In genomic region chr7:116236020-116236630, GRCh38 we compare ENCODE assay signal across 8 cellular contexts. TPM values are rescaled to one million over a fixed set of nuclear protein-coding genes. Genes with fewer than 3 reads are reported as not detected.
DNase-seq lines count a peak whose midpoint lies in the region; ATAC-seq and TF ChIP-seq lines count a peak whose summit lies in the region.

No MANE protein-coding gene starts in this region.

- no peak overlapping the region for H3K27ac ChIP-seq in OCI-LY1 (ENCODE audit: low read depth, low read length, poor library complexity, severe bottlenecking)

- H3K9me3 Mint-ChIP-seq in activated T-helper 17 cell treated with anti-CD3 and anti-CD28 coated beads, Interleukin-2, amount 50 U/mL, for 72 hours, result no peaks in the 10 kb centered on the region

- H3K36me3 Mint-ChIP-seq in activated T-helper 17 cell treated with anti-CD3 and anti-CD28 coated beads, Interleukin-2, amount 50 U/mL, for 72 hours (ENCODE audit: low read depth), result peaks cover 63% of the 10 kb centered on the region

- H3K27me3 ChIP-seq in OCI-LY1 (ENCODE audit: insufficient read depth, low read length), result no peaks in the 10 kb centered on the region

- H3K4me2 ChIP-seq in OCI-LY1 (ENCODE audit: low read length), result no peak overlapping the region

- no peaks in the 10 kb centered on the region for H3K9me3 ChIP-seq in OCI-LY1 (ENCODE audit: low read length)

- no peaks in the 10 kb centered on the region for H3K9me2 ChIP-seq in OCI-LY1 (ENCODE audit: low read depth, low read length)

- no peak overlapping the region for H3K9ac ChIP-seq in OCI-LY1 (ENCODE audit: low read length)

- peaks cover 34% of the 10 kb centered on the region for H3K36me3 ChIP-seq in OCI-LY1 (ENCODE audit: insufficient read depth, low read length)

- H3K4me3 Mint-ChIP-seq in activated T-helper 17 cell treated with anti-CD3 and anti-CD28 coated beads, Interleukin-2, amount 50 U/mL, for 72 hours, result no peak overlapping the region

- H3K27ac Mint-ChIP-seq in activated T-helper 17 cell treated with anti-CD3 and anti-CD28 coated beads, Interleukin-2, amount 50 U/mL, for 72 hours, result no peak overlapping the region

- H2AFZ ChIP-seq in OCI-LY1 (ENCODE audit: low read length), result no peak overlapping the region

- DNase-seq in SKM-1 (lab: John Stamatoyannopoulos, UW; ENCODE audit: unreplicated experiment) (peak; percentile 13), SKM-1 treated with dmso at 0.1 percent for 144 hours (lab: John Stamatoyannopoulos, UW; ENCODE audit: unreplicated experiment) (no peak), globus pallidus (ENCODE audit: low spot score) (peak; percentile 54), retina (peak; percentile 29), islet precursor cell (no peak)

- H3K79me2 ChIP-seq in OCI-LY1 (ENCODE audit: insufficient read depth, low read length), result peaks cover 30% of the 10 kb centered on the region

- peak; percentile 52 for ATAC-seq in HG02884 (IDR thresholded peaks at IDR 0.05; ENCODE audit: unreplicated experiment)
- peak; percentile 49 for ATAC-seq in activated T-helper 17 cell treated with anti-CD3 and anti-CD28 coated beads, Interleukin-2, amount 50 U/mL, for 72 hours (replicated peaks)

- H3K27me3 Mint-ChIP-seq in activated T-helper 17 cell treated with anti-CD3 and anti-CD28 coated beads, Interleukin-2, amount 50 U/mL, for 72 hours, result no peaks in the 10 kb centered on the region

- H3K4me1 ChIP-seq in OCI-LY1 (ENCODE audit: insufficient read depth, low read length, severe bottlenecking), result peaks cover 9% of the 10 kb centered on the region

- H3K4me1 Mint-ChIP-seq in activated T-helper 17 cell treated with anti-CD3 and anti-CD28 coated beads, Interleukin-2, amount 50 U/mL, for 72 hours, result peaks cover 36% of the 10 kb centered on the region

- TF ChIP-seq CTCF in OCI-LY1 (IDR thresholded peaks at IDR 0.05; ENCODE audit: low read length), result peak; percentile 86

- no peaks in the 10 kb centered on the region for H3F3A ChIP-seq in OCI-LY1 (ENCODE audit: insufficient read depth, low read length)

- no peak overlapping the region for H3K4me3 ChIP-seq in OCI-LY1 (ENCODE audit: low read depth, low read length, poor library complexity, severe bottlenecking)

- no peaks in the 10 kb centered on the region for H4K20me1 ChIP-seq in OCI-LY1 (ENCODE audit: insufficient read depth, low read length)

RNA-seq across cellular contexts. Expression of gene TES, which starts 25.8 kb away (rescaled TPM):
- 10 to 100 TPM; 57.6 to 79.4 TPM for total RNA-seq in activated T-helper 17 cell treated with anti-CD3 and anti-CD28 coated beads, Interleukin-2, amount 50 U/mL, for 72 hours

Comparison
In these comparisons a context has a peak if more than half of its experiments do, and no peak if none do; other contexts are left out.
1. DNase-seq: peak in SKM-1 (single experiment), globus pallidus (single experiment) and retina (single experiment); none in SKM-1 treated with dmso at 0.1 percent for 144 hours (single experiment) and islet precursor cell (single experiment).